In genomic region chr19:23991170-23991569, GRCh38 we compare ENCODE assay signal across 13 cellular contexts.
DNase-seq lines count a peak whose midpoint lies in the region; ATAC-seq and TF ChIP-seq lines count a peak whose summit lies in the region.
"Had no signal": no experiment of that assay in that cellular context is flagged by ENCODE, and none has a peak within 500 bp of the region (broad histone marks: within the 10 kb centered on the region; RNA-seq: fewer than 3 reads in every experiment).

No MANE protein-coding gene starts in this region.

- H3K36me3 Mint-ChIP-seq in stimulated activated effector memory CD8-positive, alpha-beta T cell treated with anti-CD3 and anti-CD28 coated beads, Interleukin-12 subunit alpha, Interleukin-12 subunit beta, amount 100 ng/mL, for 72 hours = no peaks in the 10 kb centered on the region
- H3K36me3 Mint-ChIP-seq: type B pancreatic cell had no signal

- H3K27ac ChIP-seq in osteoblast (ENCODE audit: low read depth, low read length) = no peak overlapping the region
- H3K27ac ChIP-seq: left ventricle myocardium inferior, prostate gland had no signal

- peaks cover 6% of the 10 kb centered on the region for H3K4me1 Mint-ChIP-seq in stimulated activated effector memory CD8-positive, alpha-beta T cell treated with anti-CD3 and anti-CD28 coated beads, Interleukin-12 subunit alpha, Interleukin-12 subunit beta, amount 100 ng/mL, for 72 hours

- H3K79me2 ChIP-seq in osteoblast (ENCODE audit: insufficient read depth, low read length) = no peaks in the 10 kb centered on the region

- ATAC-seq in stimulated activated effector memory CD8-positive, alpha-beta T cell treated with anti-CD3 and anti-CD28 coated beads, Interleukin-12 subunit alpha, Interleukin-12 subunit beta, amount 100 ng/mL, for 72 hours = peak; percentile 61
- no peak for ATAC-seq in HG02852 (IDR thresholded peaks at IDR 0.05; ENCODE audit: unreplicated experiment)

- H3K9me3 Mint-ChIP-seq in stimulated activated effector memory CD8-positive, alpha-beta T cell treated with anti-CD3 and anti-CD28 coated beads, Interleukin-12 subunit alpha, Interleukin-12 subunit beta, amount 100 ng/mL, for 72 hours = peaks cover 11% of the 10 kb centered on the region

- no peak overlapping the region for H2AFZ ChIP-seq in osteoblast (ENCODE audit: low read length)

- no peaks in the 10 kb centered on the region for H3K36me3 ChIP-seq in osteoblast (ENCODE audit: insufficient read depth, low read length)
- H3K36me3 ChIP-seq: left ventricle myocardium inferior, prostate gland had no signal

- H4K20me1 ChIP-seq in osteoblast (ENCODE audit: insufficient read depth, low read length) = no peaks in the 10 kb centered on the region

- no peaks in the 10 kb centered on the region for H3K27me3 ChIP-seq in osteoblast (ENCODE audit: insufficient read depth, low read length)

- no peak overlapping the region for H3K4me2 ChIP-seq in osteoblast (ENCODE audit: insufficient read depth, low read length)

- H3K4me3 Mint-ChIP-seq in stimulated activated effector memory CD8-positive, alpha-beta T cell treated with anti-CD3 and anti-CD28 coated beads, Interleukin-12 subunit alpha, Interleukin-12 subunit beta, amount 100 ng/mL, for 72 hours = no peak overlapping the region
- H3K4me3 Mint-ChIP-seq: type B pancreatic cell had no signal

- no peak overlapping the region for H3K27ac Mint-ChIP-seq in stimulated activated effector memory CD8-positive, alpha-beta T cell treated with anti-CD3 and anti-CD28 coated beads, Interleukin-12 subunit alpha, Interleukin-12 subunit beta, amount 100 ng/mL, for 72 hours
- H3K27ac Mint-ChIP-seq: type B pancreatic cell had no signal

- TF ChIP-seq CTCF in choroid plexus epithelial cell (conservative IDR thresholded peaks at IDR 0.05; ENCODE audit: low read depth, low read length) (no peak), osteoblast (IDR thresholded peaks at IDR 0.05; ENCODE audit: extremely low read depth, low read depth, low read length) (no peak)

- DNase-seq in activated gamma-delta T cell treated with Interleukin-2 at 50 U/mL for 16 hours (peak; percentile 26), activated gamma-delta T cell (lab: John Stamatoyannopoulos, UW) (no peak), NCI-H510A (lab: John Stamatoyannopoulos, UW) (peak; percentile 96), choroid plexus epithelial cell (ENCODE audit: low read depth) (peak; percentile 4), OCI-M2 (lab: John Stamatoyannopoulos, UW; ENCODE audit: unreplicated experiment) (no peak), osteoblast (ENCODE audit: insufficient read length, low spot score, missing footprints) (no peak)
- DNase-seq in stimulated activated effector memory CD8-positive, alpha-beta T cell treated with anti-CD3 and anti-CD28 coated beads, Interleukin-12 subunit alpha, Interleukin-12 subunit beta, amount 100 ng/mL, for 72 hours (ENCODE audit: low spot score in 2 of 2) = no peak
- DNase-seq: activated CD8-positive, alpha-beta memory T cell treated with anti-CD3 and anti-CD28 coated beads, Interleukin-2, amount 50 U/mL, for 48 hours; AML-193; left ventricle myocardium inferior had no signal

- no peaks in the 10 kb centered on the region for H3K4me1 ChIP-seq in osteoblast (ENCODE audit: insufficient read depth, low read length)
- H3K4me1 ChIP-seq: prostate gland had no signal

- H3K4me3 ChIP-seq in choroid plexus epithelial cell (ENCODE audit: low read depth, low read length) = no peak overlapping the region
- H3K4me3 ChIP-seq in osteoblast (ENCODE audit: insufficient read depth, low read length) = no peak overlapping the region
- H3K4me3 ChIP-seq: left ventricle myocardium inferior, prostate gland had no signal

- no peaks in the 10 kb centered on the region for H3K9me3 ChIP-seq in osteoblast (ENCODE audit: low read depth, low read length)
- H3K9me3 ChIP-seq: prostate gland had no signal

Comparison
In these comparisons a context has a peak if more than half of its experiments do, and no peak if none do; other contexts are left out.
1. DNase-seq: peak in activated gamma-delta T cell treated with Interleukin-2 at 50 U/mL for 16 hours (single experiment), NCI-H510A (single experiment) and choroid plexus epithelial cell (single experiment); none in activated gamma-delta T cell (single experiment), stimulated activated effector memory CD8-positive, alpha-beta T cell treated with anti-CD3 and anti-CD28 coated beads, Interleukin-12 subunit alpha, Interleukin-12 subunit beta, amount 100 ng/mL, for 72 hours (0 of 2), OCI-M2 (single experiment) and osteoblast (single experiment).